9 cellular contexts compared by ENCODE assay signal in genomic region chr11:20156876-20157613, GRCh38. TPM values are rescaled to one million over a fixed set of nuclear protein-coding genes. Genes with fewer than 3 reads are reported as not detected.
A peak's percentile ranks its signal among the peaks of the same experiment; 100 is the strongest.
DNase-seq lines count a peak whose midpoint lies in the region; ATAC-seq, FAIRE-seq and TF ChIP-seq lines count a peak whose summit lies in the region.
"Had no signal": no experiment of that assay in that cellular context is flagged by ENCODE, and none has a peak within 500 bp of the region (broad histone marks: within the 10 kb centered on the region; RNA-seq: fewer than 3 reads in every experiment).

No MANE protein-coding gene starts in this region.

- FAIRE-seq in small intestine (lab: Jason Lieb, UNC), result no peak

- peaks cover 8% of the 10 kb centered on the region for H3K9me3 Mint-ChIP-seq in T-helper 2 cell treated with Interferon-gamma antibody and Interleukin-4, amounts not matched to agents 5 μg/mL and 100 μg/mL, for 36 hours
- peaks cover 2% of the 10 kb centered on the region for H3K9me3 Mint-ChIP-seq in endodermal cell

- 0 to 3% methylated on average over 9 to 44 of the region's 45 CpGs for WGBS in endodermal cell (ENCODE audit: insufficient coverage in 1 of 2, insufficient read length in 1 of 2), 2 experiments
- WGBS in small intestine, 3 donors, result 2 to 5% (median 3%) methylated on average over 38 to 45 of the region's 45 CpGs

- peak overlapping the region; percentile 69 for H3K4me3 Mint-ChIP-seq in T-helper 2 cell treated with Interferon-gamma antibody and Interleukin-4, amounts not matched to agents 5 μg/mL and 100 μg/mL, for 36 hours
- H3K4me3 Mint-ChIP-seq in endodermal cell, result peak overlapping the region; percentile 69

- H3K4me3 ChIP-seq in endodermal cell (ENCODE audit: low read length) (peak overlapping the region; percentile 82), small intestine (ENCODE audit: low read depth in 1 of 2, low read length in 2 of 2) (peak overlapping the region in 1 of 2 donors; percentile 54)

- H3K36me3 ChIP-seq in endodermal cell (ENCODE audit: control insufficient read depth, insufficient read depth, low read length) (no peaks in the 10 kb centered on the region), small intestine (ENCODE audit: control insufficient read depth in 2 of 2, insufficient read depth in 2 of 2, low read length in 2 of 2) (no peaks in the 10 kb centered on the region)

- H3K4me1 ChIP-seq in endodermal cell (ENCODE audit: control insufficient read depth, insufficient read depth, low read length) (no peaks in the 10 kb centered on the region), small intestine (ENCODE audit: control insufficient read depth in 2 of 2, insufficient read depth in 1 of 2, low read depth in 1 of 2, low read length in 1 of 2) (peaks cover 4 to 8% of the 10 kb centered on the region in 2 donors)

- H3K4me1 Mint-ChIP-seq in T-helper 2 cell treated with Interferon-gamma antibody and Interleukin-4, amounts not matched to agents 5 μg/mL and 100 μg/mL, for 36 hours (ENCODE audit: low read depth), result peaks cover 6% of the 10 kb centered on the region
- H3K4me1 Mint-ChIP-seq in endodermal cell, result peaks cover 20% of the 10 kb centered on the region

- no peak for DNase-seq in T-helper 2 cell treated with Interferon-gamma antibody and Interleukin-4, amounts not matched to agents 5 μg/mL and 100 μg/mL, for 36 hours (ENCODE audit: low spot score)
- DNase-seq in endodermal cell (peak; percentile 80), small intestine (peak; percentile 7), inferior parietal cortex (ENCODE audit: extremely low spot score) (no peak), NCI-H446 treated with DMSO at 0.1 percent for 48 hours (lab: John Stamatoyannopoulos, UW) (no peak), 8988T (no peak)

- peaks cover 1% of the 10 kb centered on the region for H3K36me3 Mint-ChIP-seq in T-helper 2 cell treated with Interferon-gamma antibody and Interleukin-4, amounts not matched to agents 5 μg/mL and 100 μg/mL, for 36 hours (ENCODE audit: low read depth)
- no peaks in the 10 kb centered on the region for H3K36me3 Mint-ChIP-seq in endodermal cell (ENCODE audit: low read depth)

- H3K27me3 ChIP-seq in endodermal cell (ENCODE audit: control insufficient read depth, insufficient read depth, low read length, poor library complexity, severe bottlenecking) (peaks cover 88% of the 10 kb centered on the region), small intestine (ENCODE audit: control insufficient read depth in 2 of 2, insufficient read depth in 2 of 2, low read length in 2 of 2) (peaks cover 10 to 57% of the 10 kb centered on the region in 2 donors)

- no peaks in the 10 kb centered on the region for H3K9me3 ChIP-seq in endodermal cell (ENCODE audit: control insufficient read depth, low read length)
- no peaks in the 10 kb centered on the region for H3K9me3 ChIP-seq in small intestine (ENCODE audit: control insufficient read depth, low read depth)

- no peak overlapping the region for H3K9ac ChIP-seq in endodermal cell (ENCODE audit: extremely low read depth, low read length, poor library complexity, severe bottlenecking)

- H3K27ac ChIP-seq in endodermal cell (ENCODE audit: low read depth, low read length) (no peak overlapping the region), small intestine (ENCODE audit: low read depth in 1 of 2, low read length in 1 of 2) (no peak overlapping the region)

- no peak overlapping the region for H3K27ac Mint-ChIP-seq in T-helper 2 cell treated with Interferon-gamma antibody and Interleukin-4, amounts not matched to agents 5 μg/mL and 100 μg/mL, for 36 hours
- H3K27ac Mint-ChIP-seq in endodermal cell, result no peak overlapping the region

- no peak for TF ChIP-seq CTCF in endodermal cell (conservative IDR thresholded peaks at IDR 0.05)

- peak; percentile 63 for ATAC-seq in GM19351 (IDR thresholded peaks at IDR 0.05; ENCODE audit: unreplicated experiment)
- ATAC-seq in HG03432 (IDR thresholded peaks at IDR 0.05; ENCODE audit: unreplicated experiment), result no peak

- peaks cover 68% of the 10 kb centered on the region for H3K27me3 Mint-ChIP-seq in T-helper 2 cell treated with Interferon-gamma antibody and Interleukin-4, amounts not matched to agents 5 μg/mL and 100 μg/mL, for 36 hours (ENCODE audit: low read depth)
- H3K27me3 Mint-ChIP-seq in endodermal cell (ENCODE audit: insufficient read depth), result peaks cover 89% of the 10 kb centered on the region

RNA-seq across cellular contexts. Expression of gene DBX1, which starts 3.2 kb away (rescaled TPM):
- not detected for total RNA-seq in endodermal cell
- 0.32 TPM for polyA plus RNA-seq in endodermal cell (2013, experiment 1 of 2)
- 0.99 TPM for polyA plus RNA-seq in endodermal cell (2013, experiment 2 of 2)
- polyA plus RNA-seq in small intestine, result not detected
- total RNA-seq: LHCN-M2 had no signal

Comparison
In these comparisons a context has a peak if more than half of its experiments do, and no peak if none do; other contexts are left out.
1. DNase-seq: peak in endodermal cell (single experiment) and small intestine (single experiment); none in T-helper 2 cell treated with Interferon-gamma antibody and Interleukin-4, amounts not matched to agents 5 μg/mL and 100 μg/mL, for 36 hours (single experiment), inferior parietal cortex (single experiment), NCI-H446 treated with DMSO at 0.1 percent for 48 hours (single experiment) and 8988T (single experiment).